In genomic region chr2:28626376-28626775, GRCh38 we compare ENCODE assay signal across 10 cellular contexts.
DNase-seq lines count a peak whose midpoint lies in the region; ATAC-seq and TF ChIP-seq lines count a peak whose summit lies in the region.
"Had no signal": no experiment of that assay in that cellular context is flagged by ENCODE, and none has a peak within 500 bp of the region (broad histone marks: within the 10 kb centered on the region; RNA-seq: fewer than 3 reads in every experiment).

No MANE protein-coding gene starts in this region.

- 90% methylated on average over 4 of the region's 5 CpGs for WGBS in right cardiac atrium
- 90% methylated on average over 5 of the region's 5 CpGs for WGBS in prostate gland
- WGBS in aorta, 2 donors: 62 to 76% methylated on average over 5 of the region's 5 CpGs

- DNase-seq in stimulated activated naive CD8-positive, alpha-beta T cell treated with anti-CD3 and anti-CD28 coated beads, Interleukin-15, amount 100 ng/mL, for 72 hours: no peak
- DNase-seq in right cardiac atrium (no peak), prostate gland (ENCODE audit: low spot score) (no peak), aorta (peak in 1 of 2 donors; percentile 44), colonic mucosa (no peak)
- DNase-seq: activated gamma-delta T cell, BE2C had no signal

- H3K9me3 ChIP-seq in right cardiac atrium (ENCODE audit: control insufficient read depth, low read length): no peaks in the 10 kb centered on the region
- H3K9me3 ChIP-seq in prostate gland: no peaks in the 10 kb centered on the region
- no peaks in the 10 kb centered on the region for H3K9me3 ChIP-seq in aorta (ENCODE audit: control insufficient read depth, low read length)
- no peaks in the 10 kb centered on the region for H3K9me3 ChIP-seq in colonic mucosa
- H3K9me3 ChIP-seq: BE2C had no signal

- TF ChIP-seq CTCF in prostate gland (IDR thresholded peaks at IDR 0.05) (no peak), colonic mucosa (IDR thresholded peaks at IDR 0.05) (no peak)

- peak overlapping the region in 1 of 2 donors; percentile 38 for H3K9ac ChIP-seq in colonic mucosa (ENCODE audit: low read depth in 2 of 2, low read length in 2 of 2)

- no peaks in the 10 kb centered on the region for H3K36me3 ChIP-seq in prostate gland
- no peaks in the 10 kb centered on the region for H3K36me3 ChIP-seq in aorta (ENCODE audit: control insufficient read depth in 1 of 2, insufficient read depth in 2 of 2, low read length in 1 of 2)
- no peaks in the 10 kb centered on the region for H3K36me3 ChIP-seq in colonic mucosa
- H3K36me3 ChIP-seq: BE2C had no signal

- TF ChIP-seq POLR2A in prostate gland (IDR thresholded peaks at IDR 0.05): no peak

- no peak overlapping the region for H3K4me3 Mint-ChIP-seq in stimulated activated naive CD8-positive, alpha-beta T cell treated with anti-CD3 and anti-CD28 coated beads, Interleukin-15, Interleukin-2, amounts not matched to agents 100 ng/mL and 50 ng/mL, for 24 hours
- peak overlapping the region in 1 of 2 donors; percentile 28 for H3K4me3 Mint-ChIP-seq in stimulated activated naive CD8-positive, alpha-beta T cell treated with anti-CD3 and anti-CD28 coated beads, Interleukin-15, amount 100 ng/mL, for 72 hours

- no peaks in the 10 kb centered on the region for H3K9me3 Mint-ChIP-seq in stimulated activated naive CD8-positive, alpha-beta T cell treated with anti-CD3 and anti-CD28 coated beads, Interleukin-15, Interleukin-2, amounts not matched to agents 100 ng/mL and 50 ng/mL, for 24 hours
- H3K9me3 Mint-ChIP-seq in stimulated activated naive CD8-positive, alpha-beta T cell treated with anti-CD3 and anti-CD28 coated beads, Interleukin-15, amount 100 ng/mL, for 72 hours: no peaks in the 10 kb centered on the region

- H3K4me3 ChIP-seq in right cardiac atrium (ENCODE audit: low read length): no peak overlapping the region
- no peak overlapping the region for H3K4me3 ChIP-seq in prostate gland
- no peak overlapping the region for H3K4me3 ChIP-seq in aorta (ENCODE audit: low read length in 2 of 2)
- no peak overlapping the region for H3K4me3 ChIP-seq in colonic mucosa

- peaks cover 27% of the 10 kb centered on the region for H3K4me1 ChIP-seq in right cardiac atrium (ENCODE audit: control insufficient read depth, insufficient read depth, low read length)
- peaks cover under 1% of the 10 kb centered on the region for H3K4me1 ChIP-seq in prostate gland (replicated peaks)
- H3K4me1 ChIP-seq in aorta (ENCODE audit: control insufficient read depth in 1 of 2, insufficient read depth in 2 of 2, low read length in 2 of 2): peaks cover 0 to 8% of the 10 kb centered on the region in 2 donors
- H3K4me1 ChIP-seq in colonic mucosa: peaks cover 19% of the 10 kb centered on the region
- H3K4me1 ChIP-seq: BE2C had no signal

- intact Hi-C loops in right cardiac atrium (cut with DNase I): no loop called here
- intact Hi-C loops in prostate gland (cut with DNase I): loop anchor here (5.0 kb wide), 2 partner anchors 36 to 126 kb away; partner anchors contain the start of gene PPP1CB
- intact Hi-C loops in aorta (cut with DNase I): loop anchor here (5.0 kb wide), 1 partner anchor 36 kb away; no protein-coding TSS in a partner anchor
- intact Hi-C loops in colonic mucosa (cut with DNase I): loop anchor here (5.0 kb wide), 1 partner anchor 36 kb away; no protein-coding TSS in a partner anchor

- H3K27ac ChIP-seq in right cardiac atrium (ENCODE audit: low read length) (peak overlapping the region; percentile 88), prostate gland (peak overlapping the region; percentile 84 to 90), aorta (ENCODE audit: low read depth in 1 of 2, low read length in 2 of 2) (peak overlapping the region; percentile 99 to 100), colonic mucosa (no peak overlapping the region)

- no peaks in the 10 kb centered on the region for H3K36me3 Mint-ChIP-seq in stimulated activated naive CD8-positive, alpha-beta T cell treated with anti-CD3 and anti-CD28 coated beads, Interleukin-15, Interleukin-2, amounts not matched to agents 100 ng/mL and 50 ng/mL, for 24 hours (ENCODE audit: low read depth)

- no peaks in the 10 kb centered on the region for H3K4me1 Mint-ChIP-seq in stimulated activated naive CD8-positive, alpha-beta T cell treated with anti-CD3 and anti-CD28 coated beads, Interleukin-15, Interleukin-2, amounts not matched to agents 100 ng/mL and 50 ng/mL, for 24 hours (ENCODE audit: low read depth)
- no peaks in the 10 kb centered on the region for H3K4me1 Mint-ChIP-seq in stimulated activated naive CD8-positive, alpha-beta T cell treated with anti-CD3 and anti-CD28 coated beads, Interleukin-15, amount 100 ng/mL, for 72 hours

- H3K27ac Mint-ChIP-seq in stimulated activated naive CD8-positive, alpha-beta T cell treated with anti-CD3 and anti-CD28 coated beads, Interleukin-15, Interleukin-2, amounts not matched to agents 100 ng/mL and 50 ng/mL, for 24 hours: peak overlapping the region; percentile 69
- H3K27ac Mint-ChIP-seq in stimulated activated naive CD8-positive, alpha-beta T cell treated with anti-CD3 and anti-CD28 coated beads, Interleukin-15, amount 100 ng/mL, for 72 hours: peak overlapping the region in 1 of 2 donors; percentile 37

- no peaks in the 10 kb centered on the region for H3K27me3 Mint-ChIP-seq in stimulated activated naive CD8-positive, alpha-beta T cell treated with anti-CD3 and anti-CD28 coated beads, Interleukin-15, Interleukin-2, amounts not matched to agents 100 ng/mL and 50 ng/mL, for 24 hours
- H3K27me3 Mint-ChIP-seq in stimulated activated naive CD8-positive, alpha-beta T cell treated with anti-CD3 and anti-CD28 coated beads, Interleukin-15, amount 100 ng/mL, for 72 hours: no peaks in the 10 kb centered on the region

- no peak for ATAC-seq in stimulated activated naive CD8-positive, alpha-beta T cell treated with anti-CD3 and anti-CD28 coated beads, Interleukin-15, amount 100 ng/mL, for 72 hours
- no peak for ATAC-seq in right cardiac atrium
- ATAC-seq in aorta (ENCODE audit: low FRiP score): no peak
- ATAC-seq in GM21825 (IDR thresholded peaks at IDR 0.05; ENCODE audit: unreplicated experiment): no peak
- no peak for ATAC-seq in HG03469 (IDR thresholded peaks at IDR 0.05; ENCODE audit: unreplicated experiment)

- H3K27me3 ChIP-seq in right cardiac atrium (ENCODE audit: control insufficient read depth, insufficient read depth): no peaks in the 10 kb centered on the region
- H3K27me3 ChIP-seq in prostate gland (replicated peaks; ENCODE audit: insufficient read depth): no peaks in the 10 kb centered on the region
- H3K27me3 ChIP-seq in aorta (ENCODE audit: control insufficient read depth in 1 of 2, insufficient read depth in 2 of 2, low read length in 1 of 2): no peaks in the 10 kb centered on the region
- no peaks in the 10 kb centered on the region for H3K27me3 ChIP-seq in colonic mucosa
- H3K27me3 ChIP-seq: BE2C had no signal

Comparison
In these comparisons a context has a peak if more than half of its experiments do, and no peak if none do; other contexts are left out.
1. intact Hi-C loops: an anchor here in prostate gland (5.0 kb wide), aorta (5.0 kb wide) and colonic mucosa (5.0 kb wide); none called in right cardiac atrium.